ENCODE assay signal across 1 cellular context in the genomic region with DNA sequence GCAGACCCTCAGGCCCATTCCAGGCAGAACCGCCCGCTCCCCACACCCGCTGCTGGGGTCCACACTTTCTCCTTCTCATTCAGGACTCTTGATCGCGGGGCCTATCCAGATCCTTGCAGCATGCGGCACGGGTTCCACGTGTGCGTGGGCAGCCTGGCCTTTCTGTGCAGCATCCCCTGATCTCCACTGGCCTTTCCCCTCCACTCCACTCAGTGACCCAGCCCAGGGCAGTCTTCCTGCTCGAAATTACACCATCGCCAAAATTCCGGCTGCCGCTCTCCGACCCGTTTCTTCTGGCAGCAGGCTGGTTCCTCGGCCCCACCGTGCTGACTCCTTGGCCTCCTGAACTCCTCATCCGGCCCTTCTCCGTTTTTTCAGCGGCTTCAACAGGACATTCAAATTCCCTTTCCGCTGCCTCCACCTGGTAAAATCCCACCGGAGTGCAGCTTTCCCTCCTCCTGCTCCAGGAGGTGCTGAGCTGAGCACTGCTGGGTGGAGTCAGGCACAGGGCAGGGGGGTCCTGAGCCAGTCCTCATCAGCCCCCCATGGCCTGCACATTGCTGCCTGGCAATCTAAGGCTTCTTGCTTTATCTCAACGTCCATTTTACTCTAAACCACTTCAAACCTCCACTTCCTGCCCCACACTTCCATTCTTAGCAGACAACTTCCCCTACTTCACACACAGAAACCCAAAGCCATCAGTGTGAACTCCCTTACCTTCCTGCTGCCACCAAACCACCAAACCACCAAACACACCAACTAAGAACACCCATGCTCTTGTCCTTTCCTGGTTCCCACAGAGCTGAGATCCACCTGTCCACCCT.
A peak's percentile ranks its signal among the peaks of the same experiment; 100 is the strongest.
TF ChIP-seq lines count a peak whose summit lies in the region.

No MANE protein-coding gene starts in this region.

TF ChIP-seq in K562, 482 proteins besides CTCF, POLR2A, EP300 and RAD21 (continued from another document):
- TF ChIP-seq, protein P1, sequence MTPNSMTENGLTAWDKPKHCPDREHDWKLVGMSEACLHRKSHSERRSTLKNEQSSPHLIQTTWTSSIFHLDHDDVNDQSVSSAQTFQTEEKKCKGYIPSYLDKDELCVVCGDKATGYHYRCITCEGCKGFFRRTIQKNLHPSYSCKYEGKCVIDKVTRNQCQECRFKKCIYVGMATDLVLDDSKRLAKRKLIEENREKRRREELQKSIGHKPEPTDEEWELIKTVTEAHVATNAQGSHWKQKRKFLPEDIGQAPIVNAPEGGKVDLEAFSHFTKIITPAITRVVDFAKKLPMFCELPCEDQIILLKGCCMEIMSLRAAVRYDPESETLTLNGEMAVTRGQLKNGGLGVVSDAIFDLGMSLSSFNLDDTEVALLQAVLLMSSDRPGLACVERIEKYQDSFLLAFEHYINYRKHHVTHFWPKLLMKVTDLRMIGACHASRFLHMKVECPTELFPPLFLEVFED (CRISPR knock-in tag; conservative IDR thresholded peaks at IDR 0.05): 0 out of 2 replicates have a peak, but pooled peaks have one; percentile 13
- TF ChIP-seq POLR2G (IDR thresholded peaks at IDR 0.05; ENCODE audit: low read depth, low read length) (peak; percentile 65), SUPT5H (IDR thresholded peaks at IDR 0.05) (peak; percentile 51), NCOA2 (IDR thresholded peaks at IDR 0.05; ENCODE audit: partially characterized antibody in 2 of 2) (no peak), POLR2B (IDR thresholded peaks at IDR 0.05; ENCODE audit: low read depth, partially characterized antibody) (peak; percentile 42), RBFOX2 (IDR thresholded peaks at IDR 0.05; ENCODE audit: low read depth, low read length) (0 out of 2 replicates have a peak, but pooled peaks have one; percentile 27), RBM22 (IDR thresholded peaks at IDR 0.05; ENCODE audit: low read depth, low read length, poor library complexity, severe bottlenecking) (peak; percentile 55), ZNF311 (CRISPR knock-in tag; IDR thresholded peaks at IDR 0.05) (no peak), ZNF24 (IDR thresholded peaks at IDR 0.05) (no peak), KDM4B (IDR thresholded peaks at IDR 0.05; ENCODE audit: borderline replicate concordance in 2 of 2, low read depth in 1 of 2) (no peak), ETV1 (tag; conservative IDR thresholded peaks at IDR 0.05; ENCODE audit: low read depth) (no peak), CEBPG (CRISPR knock-in tag; IDR thresholded peaks at IDR 0.05) (no peak), CEBPG (tag; conservative IDR thresholded peaks at IDR 0.05 in 1 of 2, IDR thresholded peaks at IDR 0.05 in 1 of 2) (no peak), RB1 (IDR thresholded peaks at IDR 0.05; ENCODE audit: low read depth) (no peak)
- TF ChIP-seq, protein P2, sequence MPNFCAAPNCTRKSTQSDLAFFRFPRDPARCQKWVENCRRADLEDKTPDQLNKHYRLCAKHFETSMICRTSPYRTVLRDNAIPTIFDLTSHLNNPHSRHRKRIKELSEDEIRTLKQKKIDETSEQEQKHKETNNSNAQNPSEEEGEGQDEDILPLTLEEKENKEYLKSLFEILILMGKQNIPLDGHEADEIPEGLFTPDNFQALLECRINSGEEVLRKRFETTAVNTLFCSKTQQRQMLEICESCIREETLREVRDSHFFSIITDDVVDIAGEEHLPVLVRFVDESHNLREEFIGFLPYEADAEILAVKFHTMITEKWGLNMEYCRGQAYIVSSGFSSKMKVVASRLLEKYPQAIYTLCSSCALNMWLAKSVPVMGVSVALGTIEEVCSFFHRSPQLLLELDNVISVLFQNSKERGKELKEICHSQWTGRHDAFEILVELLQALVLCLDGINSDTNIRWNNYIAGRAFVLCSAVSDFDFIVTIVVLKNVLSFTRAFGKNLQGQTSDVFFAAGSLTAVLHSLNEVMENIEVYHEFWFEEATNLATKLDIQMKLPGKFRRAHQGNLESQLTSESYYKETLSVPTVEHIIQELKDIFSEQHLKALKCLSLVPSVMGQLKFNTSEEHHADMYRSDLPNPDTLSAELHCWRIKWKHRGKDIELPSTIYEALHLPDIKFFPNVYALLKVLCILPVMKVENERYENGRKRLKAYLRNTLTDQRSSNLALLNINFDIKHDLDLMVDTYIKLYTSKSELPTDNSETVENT (CRISPR knock-in tag; IDR thresholded peaks at IDR 0.05): no peak
- TF ChIP-seq, protein P3, sequence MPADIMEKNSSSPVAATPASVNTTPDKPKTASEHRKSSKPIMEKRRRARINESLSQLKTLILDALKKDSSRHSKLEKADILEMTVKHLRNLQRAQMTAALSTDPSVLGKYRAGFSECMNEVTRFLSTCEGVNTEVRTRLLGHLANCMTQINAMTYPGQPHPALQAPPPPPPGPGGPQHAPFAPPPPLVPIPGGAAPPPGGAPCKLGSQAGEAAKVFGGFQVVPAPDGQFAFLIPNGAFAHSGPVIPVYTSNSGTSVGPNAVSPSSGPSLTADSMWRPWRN (IDR thresholded peaks at IDR 0.05; ENCODE audit: low read depth): no peak
- TF ChIP-seq, protein P4, sequence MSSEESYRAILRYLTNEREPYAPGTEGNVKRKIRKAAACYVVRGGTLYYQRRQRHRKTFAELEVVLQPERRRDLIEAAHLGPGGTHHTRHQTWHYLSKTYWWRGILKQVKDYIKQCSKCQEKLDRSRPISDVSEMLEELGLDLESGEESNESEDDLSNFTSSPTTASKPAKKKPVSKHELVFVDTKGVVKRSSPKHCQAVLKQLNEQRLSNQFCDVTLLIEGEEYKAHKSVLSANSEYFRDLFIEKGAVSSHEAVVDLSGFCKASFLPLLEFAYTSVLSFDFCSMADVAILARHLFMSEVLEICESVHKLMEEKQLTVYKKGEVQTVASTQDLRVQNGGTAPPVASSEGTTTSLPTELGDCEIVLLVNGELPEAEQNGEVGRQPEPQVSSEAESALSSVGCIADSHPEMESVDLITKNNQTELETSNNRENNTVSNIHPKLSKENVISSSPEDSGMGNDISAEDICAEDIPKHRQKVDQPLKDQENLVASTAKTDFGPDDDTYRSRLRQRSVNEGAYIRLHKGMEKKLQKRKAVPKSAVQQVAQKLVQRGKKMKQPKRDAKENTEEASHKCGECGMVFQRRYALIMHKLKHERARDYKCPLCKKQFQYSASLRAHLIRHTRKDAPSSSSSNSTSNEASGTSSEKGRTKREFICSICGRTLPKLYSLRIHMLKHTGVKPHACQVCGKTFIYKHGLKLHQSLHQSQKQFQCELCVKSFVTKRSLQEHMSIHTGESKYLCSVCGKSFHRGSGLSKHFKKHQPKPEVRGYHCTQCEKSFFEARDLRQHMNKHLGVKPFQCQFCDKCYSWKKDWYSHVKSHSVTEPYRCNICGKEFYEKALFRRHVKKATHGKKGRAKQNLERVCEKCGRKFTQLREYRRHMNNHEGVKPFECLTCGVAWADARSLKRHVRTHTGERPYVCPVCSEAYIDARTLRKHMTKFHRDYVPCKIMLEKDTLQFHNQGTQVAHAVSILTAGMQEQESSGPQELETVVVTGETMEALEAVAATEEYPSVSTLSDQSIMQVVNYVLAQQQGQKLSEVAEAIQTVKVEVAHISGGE (CRISPR knock-in tag; IDR thresholded peaks at IDR 0.05): no peak
